In the genomic region with DNA sequence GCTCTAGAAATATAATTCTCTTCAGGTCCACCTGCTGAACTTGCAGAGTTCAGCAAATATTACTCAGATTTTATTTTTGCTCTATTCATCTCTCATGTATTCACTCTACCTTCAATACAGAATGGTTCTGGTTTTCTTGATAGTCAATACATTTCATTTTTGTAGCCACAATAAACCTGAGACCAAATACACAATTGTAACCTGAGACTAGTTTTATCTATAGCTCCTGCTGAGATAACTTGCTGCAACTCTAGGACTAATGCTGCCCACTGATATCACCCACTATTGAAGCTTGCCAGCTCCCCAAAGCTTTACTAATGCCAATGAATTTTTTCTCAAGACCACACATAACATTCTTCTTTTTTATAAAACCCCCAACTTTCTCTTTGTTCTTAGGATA, we compare ENCODE assay signal across 9 cellular contexts.
"Had no signal": no experiment of that assay in that cellular context is flagged by ENCODE, and none has a peak within 500 bp of the region (broad histone marks: within the 10 kb centered on the region; RNA-seq: fewer than 3 reads in every experiment).

No MANE protein-coding gene starts in this region.

- H3K27ac ChIP-seq: GM23248, HL-60 had no signal

- H3K4me1 ChIP-seq: HAP-1 had no signal

- H3K9ac ChIP-seq: GM23248 had no signal

- H3K4me3 ChIP-seq: GM23248, HAP-1 had no signal

- H3K36me3 ChIP-seq: HAP-1 had no signal

- DNase-seq: GM23248, GOT3, H7, HFFc6, KBM-7 had no signal

- ATAC-seq: HCT116, HepG2 had no signal
